ENCODE assay signal across 8 cellular contexts in the genomic region with DNA sequence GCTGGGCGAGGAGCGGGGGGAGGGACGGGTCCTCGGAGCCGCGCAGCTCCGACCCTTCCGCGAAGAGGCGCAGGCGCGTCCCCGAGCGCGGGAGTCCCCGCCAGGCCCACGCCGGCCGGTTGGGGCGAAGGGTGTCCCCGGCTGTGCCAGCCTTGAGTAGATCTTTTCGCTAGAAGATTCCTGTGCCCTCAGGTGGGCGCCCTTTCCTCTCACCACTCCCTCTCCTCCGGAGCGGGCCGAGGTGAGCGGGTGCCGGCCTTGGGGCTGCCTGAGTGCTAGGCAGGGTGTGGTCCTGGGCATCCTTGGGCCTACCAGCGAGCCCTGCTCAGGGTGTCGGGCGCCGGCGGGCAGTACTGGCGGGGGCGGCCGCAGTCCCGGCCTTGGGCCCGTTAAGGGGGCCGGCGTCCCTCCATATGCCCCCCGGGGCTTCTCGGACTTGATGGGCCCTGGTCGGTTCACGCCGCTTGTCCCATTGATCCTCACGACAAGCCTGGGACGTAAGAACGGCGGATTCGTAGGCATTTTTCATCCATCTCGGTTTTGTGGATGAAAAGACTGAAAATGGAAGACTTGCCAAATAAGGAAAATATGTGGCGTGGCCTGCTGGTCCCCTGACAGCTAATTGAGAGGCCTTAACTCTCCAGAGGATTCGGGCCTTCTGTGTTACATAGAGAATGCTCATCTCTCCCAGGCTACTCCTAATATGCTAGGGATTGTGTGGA. TPM values are rescaled to one million over a fixed set of nuclear protein-coding genes. Genes with fewer than 3 reads are reported as not detected.
A peak's percentile ranks its signal among the peaks of the same experiment; 100 is the strongest.
DNase-seq lines count a peak whose midpoint lies in the region; ATAC-seq and TF ChIP-seq lines count a peak whose summit lies in the region.

No MANE protein-coding gene starts in this region.

- peak overlapping the region; percentile 60 for H3K4me3 ChIP-seq in Jurkat, Clone E6-1 (ENCODE audit: low read length)

- ATAC-seq in GM21737 (IDR thresholded peaks at IDR 0.05; ENCODE audit: unreplicated experiment) (peak; percentile 48), SK-N-SH treated with all-trans-retinoic acid at 6 μM for 48 hours (peak; percentile 77), left cardiac atrium (peak; percentile 85 to 89)

- peak; percentile 70 for DNase-seq in ELR (ENCODE audit: low read depth)
- DNase-seq in Jurkat, Clone E6-1 (ENCODE audit: low read depth, low spot score) = peak; percentile 27
- DNase-seq in activated naive CD8-positive, alpha-beta T cell treated with anti-CD3 and anti-CD28 coated beads, Interleukin-2, amount 50 U/mL, for 16 hours (ENCODE audit: low read depth, low spot score) = peak; percentile 7
- DNase-seq in left cardiac atrium = peak; percentile 63
- DNase-seq in posterior vena cava (ENCODE audit: low spot score) = peak; percentile 89
- no peak for DNase-seq in GM19240 (ENCODE audit: insufficient read length, low spot score)

- intact Hi-C loops in left cardiac atrium (cut with DNase I) = loop anchor here in 1 of 2 donors (5.0 to 10.0 kb wide), 2 partner anchors 34 to 151 kb away; a partner anchor contains a TSS
- intact Hi-C loops in posterior vena cava (cut with DNase I) = no loop called here

TF ChIP-seq in SK-N-SH treated with all-trans-retinoic acid at 6 μM for 48 hours, 23 proteins besides CTCF, POLR2A, EP300 and RAD21:
- TF ChIP-seq, protein P1, sequence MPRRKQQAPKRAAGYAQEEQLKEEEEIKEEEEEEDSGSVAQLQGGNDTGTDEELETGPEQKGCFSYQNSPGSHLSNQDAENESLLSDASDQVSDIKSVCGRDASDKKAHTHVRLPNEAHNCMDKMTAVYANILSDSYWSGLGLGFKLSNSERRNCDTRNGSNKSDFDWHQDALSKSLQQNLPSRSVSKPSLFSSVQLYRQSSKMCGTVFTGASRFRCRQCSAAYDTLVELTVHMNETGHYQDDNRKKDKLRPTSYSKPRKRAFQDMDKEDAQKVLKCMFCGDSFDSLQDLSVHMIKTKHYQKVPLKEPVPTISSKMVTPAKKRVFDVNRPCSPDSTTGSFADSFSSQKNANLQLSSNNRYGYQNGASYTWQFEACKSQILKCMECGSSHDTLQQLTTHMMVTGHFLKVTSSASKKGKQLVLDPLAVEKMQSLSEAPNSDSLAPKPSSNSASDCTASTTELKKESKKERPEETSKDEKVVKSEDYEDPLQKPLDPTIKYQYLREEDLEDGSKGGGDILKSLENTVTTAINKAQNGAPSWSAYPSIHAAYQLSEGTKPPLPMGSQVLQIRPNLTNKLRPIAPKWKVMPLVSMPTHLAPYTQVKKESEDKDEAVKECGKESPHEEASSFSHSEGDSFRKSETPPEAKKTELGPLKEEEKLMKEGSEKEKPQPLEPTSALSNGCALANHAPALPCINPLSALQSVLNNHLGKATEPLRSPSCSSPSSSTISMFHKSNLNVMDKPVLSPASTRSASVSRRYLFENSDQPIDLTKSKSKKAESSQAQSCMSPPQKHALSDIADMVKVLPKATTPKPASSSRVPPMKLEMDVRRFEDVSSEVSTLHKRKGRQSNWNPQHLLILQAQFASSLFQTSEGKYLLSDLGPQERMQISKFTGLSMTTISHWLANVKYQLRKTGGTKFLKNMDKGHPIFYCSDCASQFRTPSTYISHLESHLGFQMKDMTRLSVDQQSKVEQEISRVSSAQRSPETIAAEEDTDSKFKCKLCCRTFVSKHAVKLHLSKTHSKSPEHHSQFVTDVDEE (CRISPR knock-in tag; IDR thresholded peaks at IDR 0.05) = 0 out of 2 replicates have a peak, but pooled peaks have one; percentile 13
- TF ChIP-seq OSR1 (CRISPR knock-in tag; IDR thresholded peaks at IDR 0.05) (no peak), TOX (CRISPR knock-in tag; IDR thresholded peaks at IDR 0.05; ENCODE audit: borderline replicate concordance) (no peak), ZNF565 (CRISPR knock-in tag; conservative IDR thresholded peaks at IDR 0.05; ENCODE audit: low read depth) (no peak)

RNA-seq across cellular contexts. Expression of a gene that starts 0.7 kb away (rescaled TPM):
- polyA plus RNA-seq in Jurkat, Clone E6-1 (2012; ENCODE audit: insufficient read depth, insufficient read length) = 29.4 TPM
- 10 to 100 TPM; 59.2 to 64.9 TPM for total RNA-seq in left cardiac atrium
- total RNA-seq in posterior vena cava = 100 to 1,000 TPM in 1 of 2 donors, 10 to 100 TPM in 1; 91.5 to 109 TPM
